Comparison of ENCODE assay signal across 15 cellular contexts in the genomic region with DNA sequence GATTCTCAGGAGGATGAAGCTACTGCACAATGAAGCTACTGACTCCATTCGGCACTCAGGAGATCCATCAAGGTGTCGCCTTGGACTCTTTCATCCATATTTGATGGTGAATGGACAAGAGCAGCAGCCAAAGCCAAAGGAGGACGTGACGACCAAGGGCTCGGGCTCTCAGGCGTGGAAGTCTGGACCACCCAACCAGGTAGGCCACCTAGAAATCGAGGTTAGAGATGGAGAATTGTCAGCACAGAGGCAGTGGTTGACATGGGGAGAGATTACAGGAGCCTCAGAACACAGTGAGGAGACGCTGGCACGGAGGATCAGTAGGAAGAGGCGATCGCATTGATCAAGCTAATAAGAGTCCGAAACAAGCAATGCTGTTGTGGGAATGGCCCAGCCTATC.
"Had no signal": no experiment of that assay in that cellular context is flagged by ENCODE, and none has a peak within 500 bp of the region (broad histone marks: within the 10 kb centered on the region; RNA-seq: fewer than 3 reads in every experiment).

No MANE protein-coding gene starts in this region.

- H3K4me3 ChIP-seq: coronary artery, hepatocyte, psoas muscle, skin epidermis, suprapubic skin, tibial artery, upper lobe of left lung, uterus had no signal

- H3K9me3 ChIP-seq: psoas muscle, suprapubic skin, tibial artery, upper lobe of left lung, uterus had no signal

- H3K9me3 Mint-ChIP-seq: naive thymus-derived CD4-positive, alpha-beta T cell had no signal

- H3K27ac ChIP-seq: coronary artery, hepatocyte, psoas muscle, skin epidermis, suprapubic skin, tibial artery, upper lobe of left lung, uterus had no signal

- H3K4me1 ChIP-seq: psoas muscle, uterus had no signal

- H3K79me2 ChIP-seq: hepatocyte had no signal

- H3K4me3 Mint-ChIP-seq: naive thymus-derived CD4-positive, alpha-beta T cell had no signal

- DNase-seq: effector CD8-positive, alpha-beta T cell; foreskin melanocyte; mammary epithelial cell; naive thymus-derived CD4-positive, alpha-beta T cell; psoas muscle; retina; stimulated activated naive CD4-positive, alpha-beta T cell treated with Interleukin-2 at 50 U/mL for 16 hours; tibial artery; upper lobe of left lung; uterus had no signal

- H3K36me3 ChIP-seq: suprapubic skin, tibial artery, upper lobe of left lung, uterus had no signal

- H3K27me3 ChIP-seq: hepatocyte, suprapubic skin, tibial artery, upper lobe of left lung, uterus had no signal

- ATAC-seq: naive thymus-derived CD4-positive, alpha-beta T cell; psoas muscle; sciatic nerve had no signal

- H3K27ac Mint-ChIP-seq: naive thymus-derived CD4-positive, alpha-beta T cell had no signal

- H2AFZ ChIP-seq: hepatocyte had no signal

- H3K4me2 ChIP-seq: hepatocyte had no signal
